In the genomic region with DNA sequence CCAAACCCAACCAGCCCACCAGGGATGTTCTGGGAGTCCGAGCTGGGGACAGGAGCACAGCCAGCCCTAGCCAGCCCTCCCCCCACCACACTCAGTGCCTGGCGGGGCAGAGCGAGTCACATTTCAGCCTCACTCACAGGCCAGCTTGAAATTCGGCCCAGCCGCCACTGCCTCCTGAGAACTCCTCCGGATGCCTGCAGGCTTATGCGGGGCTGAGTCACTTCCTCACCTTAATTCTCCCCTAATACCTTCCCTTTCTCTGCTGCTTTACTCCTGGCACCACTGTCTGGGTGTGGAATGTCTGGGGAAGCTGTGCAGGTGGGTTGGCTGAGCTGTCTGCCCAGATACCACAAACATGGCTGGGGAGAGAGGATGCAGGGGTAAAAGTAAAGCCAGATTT, we compare ENCODE assay signal across 11 cellular contexts. TPM values are rescaled to one million over a fixed set of nuclear protein-coding genes. Genes with fewer than 3 reads are reported as not detected.
DNase-seq lines count a peak whose midpoint lies in the region; ATAC-seq and TF ChIP-seq lines count a peak whose summit lies in the region.
"Had no signal": no experiment of that assay in that cellular context is flagged by ENCODE, and none has a peak within 500 bp of the region (broad histone marks: within the 10 kb centered on the region; RNA-seq: fewer than 3 reads in every experiment).

No MANE protein-coding gene starts in this region.

- BruUV-seq in OCI-LY7 (replicated peaks; lab: Mats Ljungman, UMichigan), result no TSS peak

- H3K36me3 Mint-ChIP-seq in activated T-helper 1 cell treated with anti-CD3 and anti-CD28 coated beads, Interleukin-12 subunit alpha, Interleukin-12 subunit beta, Interleukin-2, Interleukin-4 antibody, amounts not matched to agents 30 ng/mL and 10 ng/mL and 1 ng/mL, durations not matched to agents 14 hours and 24 hours and 36 hours (ENCODE audit: low read depth), result no peaks in the 10 kb centered on the region
- H3K36me3 Mint-ChIP-seq in activated CD8-positive, alpha-beta memory T cell treated with anti-CD3 and anti-CD28 coated beads, Interleukin-2, amount 10 ng/mL, durations not matched to agents 7 days and 5 days, result peaks cover 2% of the 10 kb centered on the region
- H3K36me3 Mint-ChIP-seq: T-cell had no signal

- no peak overlapping the region for H2AFZ ChIP-seq in OCI-LY7 (ENCODE audit: low read length)

- H3K4me1 Mint-ChIP-seq in activated T-helper 1 cell treated with anti-CD3 and anti-CD28 coated beads, Interleukin-12 subunit alpha, Interleukin-12 subunit beta, Interleukin-2, Interleukin-4 antibody, amounts not matched to agents 30 ng/mL and 10 ng/mL and 1 ng/mL, durations not matched to agents 14 hours and 24 hours and 36 hours (ENCODE audit: low read depth), result no peaks in the 10 kb centered on the region
- no peaks in the 10 kb centered on the region for H3K4me1 Mint-ChIP-seq in activated CD8-positive, alpha-beta memory T cell treated with anti-CD3 and anti-CD28 coated beads, Interleukin-2, amount 10 ng/mL, durations not matched to agents 7 days and 5 days
- H3K4me1 Mint-ChIP-seq: T-cell had no signal

- CTCF ChIA-PET in RWPE1 (lab: Yijun Ruan, JAX) (interaction anchor here (0.8 to 0.9 kb wide), 2 partner anchors 18 to 80 kb away, joined by 3 to 7 read pairs; partner anchors contain the start of gene POLR3A), OCI-LY7 (lab: Charles Lee; ENCODE audit: unreplicated experiment) (no interaction called here)
- CTCF ChIA-PET in activated CD8-positive, alpha-beta memory T cell treated with anti-CD3 and anti-CD28 coated beads, Interleukin-2, amount 10 ng/mL, durations not matched to agents 7 days and 5 days (lab: Charles Lee), result no interaction called here

- H3K27ac ChIP-seq in RWPE1 (peak overlapping the region; percentile 94), gastrocnemius medialis (peak overlapping the region; percentile 76 to 85 (median 80)), OCI-LY7 (ENCODE audit: low read depth, low read length, poor library complexity, severe bottlenecking) (no peak overlapping the region)

- H3K36me3 ChIP-seq in gastrocnemius medialis, result no peaks in the 10 kb centered on the region
- no peaks in the 10 kb centered on the region for H3K36me3 ChIP-seq in OCI-LY7 (ENCODE audit: insufficient read depth, low read length)

- H3K27me3 Mint-ChIP-seq in activated T-helper 1 cell treated with anti-CD3 and anti-CD28 coated beads, Interleukin-12 subunit alpha, Interleukin-12 subunit beta, Interleukin-2, Interleukin-4 antibody, amounts not matched to agents 30 ng/mL and 10 ng/mL and 1 ng/mL, durations not matched to agents 14 hours and 24 hours and 36 hours (ENCODE audit: insufficient read depth), result peaks cover 3% of the 10 kb centered on the region
- H3K27me3 Mint-ChIP-seq in activated CD8-positive, alpha-beta memory T cell treated with anti-CD3 and anti-CD28 coated beads, Interleukin-2, amount 10 ng/mL, durations not matched to agents 7 days and 5 days, result peaks cover 13% of the 10 kb centered on the region

- H3K9me3 ChIP-seq in gastrocnemius medialis (peaks cover 0 to 14% (median 3%) of the 10 kb centered on the region in 3 donors), OCI-LY7 (ENCODE audit: low read length) (peaks cover 4% of the 10 kb centered on the region; the same call in 1 of the 2 replicates)

- peaks cover 21% of the 10 kb centered on the region for H3K9me3 Mint-ChIP-seq in activated T-helper 1 cell treated with anti-CD3 and anti-CD28 coated beads, Interleukin-12 subunit alpha, Interleukin-12 subunit beta, Interleukin-2, Interleukin-4 antibody, amounts not matched to agents 30 ng/mL and 10 ng/mL and 1 ng/mL, durations not matched to agents 14 hours and 24 hours and 36 hours
- H3K9me3 Mint-ChIP-seq in activated CD8-positive, alpha-beta memory T cell treated with anti-CD3 and anti-CD28 coated beads, Interleukin-2, amount 10 ng/mL, durations not matched to agents 7 days and 5 days (ENCODE audit: low read depth), result peaks cover 11% of the 10 kb centered on the region

- no peak for TF ChIP-seq POLR2A in gastrocnemius medialis (IDR thresholded peaks at IDR 0.05)

- no peaks in the 10 kb centered on the region for H3K79me2 ChIP-seq in OCI-LY7 (ENCODE audit: insufficient read depth, low read depth, low read length)

- H3K4me3 ChIP-seq in fibroblast of the aortic adventitia (ENCODE audit: low read depth, low read length), result no peak overlapping the region
- H3K4me3 ChIP-seq in gastrocnemius medialis, result no peak overlapping the region
- no peak overlapping the region for H3K4me3 ChIP-seq in OCI-LY7 (ENCODE audit: low read depth, low read length, poor library complexity, severe bottlenecking)
- H3K4me3 ChIP-seq: skin epidermis had no signal

- H3K4me1 ChIP-seq in gastrocnemius medialis (peaks cover 11 to 15% of the 10 kb centered on the region in 2 donors), OCI-LY7 (ENCODE audit: insufficient read depth, low read length, poor library complexity, severe bottlenecking) (no peaks in the 10 kb centered on the region)

- no peaks in the 10 kb centered on the region for H4K20me1 ChIP-seq in OCI-LY7 (ENCODE audit: insufficient read depth, low read length)

- H3K4me3 Mint-ChIP-seq in activated T-helper 1 cell treated with anti-CD3 and anti-CD28 coated beads, Interleukin-12 subunit alpha, Interleukin-12 subunit beta, Interleukin-2, Interleukin-4 antibody, amounts not matched to agents 30 ng/mL and 10 ng/mL and 1 ng/mL, durations not matched to agents 14 hours and 24 hours and 36 hours, result no peak overlapping the region
- no peak overlapping the region for H3K4me3 Mint-ChIP-seq in activated CD8-positive, alpha-beta memory T cell treated with anti-CD3 and anti-CD28 coated beads, Interleukin-2, amount 10 ng/mL, durations not matched to agents 7 days and 5 days
- H3K4me3 Mint-ChIP-seq: T-cell had no signal

- H3K27ac Mint-ChIP-seq in activated T-helper 1 cell treated with anti-CD3 and anti-CD28 coated beads, Interleukin-12 subunit alpha, Interleukin-12 subunit beta, Interleukin-2, Interleukin-4 antibody, amounts not matched to agents 30 ng/mL and 10 ng/mL and 1 ng/mL, durations not matched to agents 14 hours and 24 hours and 36 hours, result no peak overlapping the region
- H3K27ac Mint-ChIP-seq in activated CD8-positive, alpha-beta memory T cell treated with anti-CD3 and anti-CD28 coated beads, Interleukin-2, amount 10 ng/mL, durations not matched to agents 7 days and 5 days, result no peak overlapping the region
- H3K27ac Mint-ChIP-seq: T-cell had no signal

- ATAC-seq in gastrocnemius medialis, result peak; percentile 97 to 98
- ATAC-seq in activated CD8-positive, alpha-beta memory T cell treated with anti-CD3 and anti-CD28 coated beads, Interleukin-2, amount 10 ng/mL, durations not matched to agents 7 days and 5 days, result no peak
- ATAC-seq: T-cell had no signal

- no peaks in the 10 kb centered on the region for H3K27me3 ChIP-seq in gastrocnemius medialis

- H3K9me2 ChIP-seq in OCI-LY7 (ENCODE audit: insufficient read depth, low read length), result no peaks in the 10 kb centered on the region

- POLR2A ChIA-PET in RWPE1 (lab: Yijun Ruan, JAX; ENCODE audit: low non-redundant PET), result interaction anchor here (0.6 to 1.3 kb wide), 3 partner anchors 23 to 81 kb away, joined by 3 to 5 read pairs (median 5); no protein-coding TSS in a partner anchor
- POLR2A ChIA-PET in OCI-LY7 (lab: Charles Lee), result no interaction called here

- peak; percentile 72 for DNase-seq in H4 (ENCODE audit: low spot score)
- peak; percentile 96 for DNase-seq in RWPE1 (ENCODE audit: low spot score)
- DNase-seq in fibroblast of the aortic adventitia (ENCODE audit: low read depth), result peak; percentile 47
- peak; percentile 80 to 87 for DNase-seq in gastrocnemius medialis
- no peak for DNase-seq in OCI-LY7 (ENCODE audit: low spot score)
- DNase-seq in activated T-helper 1 cell treated with anti-CD3 and anti-CD28 coated beads, Interleukin-12 subunit alpha, Interleukin-12 subunit beta, Interleukin-2, Interleukin-4 antibody, amounts not matched to agents 30 ng/mL and 10 ng/mL and 1 ng/mL, durations not matched to agents 14 hours and 24 hours and 36 hours (ENCODE audit: low spot score), result no peak
- no peak for DNase-seq in activated CD8-positive, alpha-beta memory T cell treated with anti-CD3 and anti-CD28 coated beads, Interleukin-2, amount 10 ng/mL, durations not matched to agents 7 days and 5 days
- no peak for DNase-seq in NCI-H1930 (lab: John Stamatoyannopoulos, UW)
- DNase-seq: activated naive CD4-positive, alpha-beta T cell treated with Interleukin-2 at 50 U/mL for 16 hours; T-cell had no signal

- no peak overlapping the region for H3K4me2 ChIP-seq in OCI-LY7 (ENCODE audit: low read length)

- intact Hi-C loops in gastrocnemius medialis (cut with DNase I; ENCODE audit: low total_unique reads), result no loop called here
- intact Hi-C loops in OCI-LY7 (cut with micrococcal nuclease; ENCODE audit: unreplicated experiment), result no loop called here
- intact Hi-C loops in activated T-helper 1 cell treated with anti-CD3 and anti-CD28 coated beads, Interleukin-12 subunit alpha, Interleukin-12 subunit beta, Interleukin-2, Interleukin-4 antibody, amounts not matched to agents 30 ng/mL and 10 ng/mL and 1 ng/mL, durations not matched to agents 14 hours and 24 hours and 36 hours (cut with micrococcal nuclease), result no loop called here

- TF ChIP-seq CTCF in RWPE1 (conservative IDR thresholded peaks at IDR 0.05; ENCODE audit: low read depth) (no peak), fibroblast of the aortic adventitia (IDR thresholded peaks at IDR 0.05; ENCODE audit: insufficient read depth, low read length) (no peak), gastrocnemius medialis (IDR thresholded peaks at IDR 0.05 in 4 of 5, conservative IDR thresholded peaks at IDR 0.05 in 1 of 5) (no peak), OCI-LY7 (conservative IDR thresholded peaks at IDR 0.05; ENCODE audit: low read length) (no peak)

- in situ Hi-C loops in gastrocnemius medialis (cut with MboI; ENCODE audit: low sequenced_read_pairs in 4 of 4), result no loop called here

RNA-seq across cellular contexts. Expression of gene DLG5, which starts 22.6 kb away (rescaled TPM):
- 14.0 and 16.8 TPM in 2 replicates for total RNA-seq in H4 (2014; rRNA removed; shearing (Covaris generic))
- total RNA-seq in fibroblast of the aortic adventitia (ENCODE audit: low replicate concordance) (32.4 and 42.7 TPM in 2 replicates), gastrocnemius medialis (10 to 100 TPM; 28.6 to 51.2 (median 40.3) TPM), OCI-LY7 (2022) (0.17 and 0.27 TPM in 2 replicates)
- total RNA-seq in OCI-LY7 (2014; rRNA removed; shearing (Covaris generic)), result 0.13 TPM in 1 of 2 replicates, not detected in the other
- 4.0 and 4.1 TPM in 2 replicates for total RNA-seq in activated T-helper 1 cell treated with anti-CD3 and anti-CD28 coated beads, Interleukin-12 subunit alpha, Interleukin-12 subunit beta, Interleukin-2, Interleukin-4 antibody, amounts not matched to agents 30 ng/mL and 10 ng/mL and 1 ng/mL, durations not matched to agents 14 hours and 24 hours and 36 hours
- total RNA-seq in activated CD8-positive, alpha-beta memory T cell treated with anti-CD3 and anti-CD28 coated beads, Interleukin-2, amount 10 ng/mL, durations not matched to agents 7 days and 5 days, result 1 to 10 TPM; 3.0 to 4.8 TPM

Comparison
In these comparisons a context has a peak if more than half of its experiments do, and no peak if none do; other contexts are left out.
1. DNase-seq: peak in H4 (single experiment), RWPE1 (single experiment), fibroblast of the aortic adventitia (single experiment) and gastrocnemius medialis (2 of 2); none in OCI-LY7 (single experiment), activated T-helper 1 cell treated with anti-CD3 and anti-CD28 coated beads, Interleukin-12 subunit alpha, Interleukin-12 subunit beta, Interleukin-2, Interleukin-4 antibody, amounts not matched to agents 30 ng/mL and 10 ng/mL and 1 ng/mL, durations not matched to agents 14 hours and 24 hours and 36 hours (single experiment), activated CD8-positive, alpha-beta memory T cell treated with anti-CD3 and anti-CD28 coated beads, Interleukin-2, amount 10 ng/mL, durations not matched to agents 7 days and 5 days (single experiment) and NCI-H1930 (0 of 2).